ENCODE assay signal across 22 cellular contexts in the genomic region with DNA sequence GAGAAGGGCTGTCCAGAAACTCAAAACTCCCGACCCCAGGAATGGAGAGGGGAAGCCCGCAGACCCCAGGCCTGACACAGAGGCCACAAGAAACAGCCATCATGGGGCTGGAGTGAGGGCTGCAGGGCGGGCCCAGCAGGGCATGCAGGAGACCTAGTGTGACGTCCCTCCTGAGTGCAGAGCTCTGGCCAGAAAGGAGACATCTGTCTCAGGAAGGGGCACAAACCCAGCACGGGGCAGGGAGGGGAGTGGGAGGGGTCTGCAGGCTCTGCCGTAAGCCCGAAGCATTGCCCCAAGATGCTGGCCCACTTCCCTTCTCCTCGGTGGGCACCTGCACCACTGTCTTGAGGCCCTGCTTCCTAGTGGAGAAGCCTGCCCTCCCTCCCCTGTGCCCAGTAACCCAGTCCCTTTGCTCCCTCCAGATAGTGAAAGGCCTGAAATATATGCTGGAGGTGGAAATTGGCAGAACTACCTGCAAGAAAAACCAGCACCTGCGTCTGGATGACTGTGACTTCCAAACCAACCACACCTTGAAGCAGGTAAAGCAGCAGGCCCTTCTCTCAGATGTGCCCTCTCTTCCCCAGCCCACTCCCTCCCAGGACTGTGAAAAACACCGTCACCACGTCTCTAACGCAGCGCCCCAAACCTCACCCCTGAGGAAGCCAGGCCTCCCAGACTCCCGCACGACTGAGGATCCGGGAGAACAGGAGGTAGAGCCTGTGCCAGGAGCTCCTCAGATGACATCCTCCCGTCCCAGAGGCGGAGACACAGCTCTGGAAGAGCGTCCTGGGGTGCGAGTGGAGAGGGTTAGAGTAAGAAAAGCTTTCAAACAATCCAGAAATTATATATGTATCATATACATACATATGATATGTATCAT. TPM values are rescaled to one million over a fixed set of nuclear protein-coding genes. Genes with fewer than 3 reads are reported as not detected.
DNase-seq lines count a peak whose midpoint lies in the region; ATAC-seq and TF ChIP-seq lines count a peak whose summit lies in the region.
"Had no signal": no experiment of that assay in that cellular context is flagged by ENCODE, and none has a peak within 500 bp of the region (broad histone marks: within the 10 kb centered on the region; RNA-seq: fewer than 3 reads in every experiment).

No MANE protein-coding gene starts in this region.

- H3K4me3 Mint-ChIP-seq in CD8-positive, alpha-beta T cell, result no peak overlapping the region
- H3K4me3 Mint-ChIP-seq: stimulated activated naive CD8-positive, alpha-beta T cell treated with anti-CD3 and anti-CD28 coated beads, Interleukin-15, amount 100 ng/mL, for 72 hours had no signal

- POLR2A ChIA-PET in CD8-positive, alpha-beta T cell (lab: Charles Lee), result no interaction called here

- CTCF ChIA-PET in CD8-positive, alpha-beta T cell (lab: Charles Lee), result interaction anchor here (0.6 to 1.2 kb wide), 2 partner anchors 42 to 220 kb away, joined by 3 to 5 read pairs; no protein-coding TSS in a partner anchor

- H3K4me1 ChIP-seq in CD8-positive, alpha-beta T cell (ENCODE audit: insufficient read depth, low read length), result peaks cover 61% of the 10 kb centered on the region
- H3K4me1 ChIP-seq in Peyer's patch (no peaks in the 10 kb centered on the region), neutrophil (ENCODE audit: control insufficient read depth in 1 of 2, insufficient read depth in 1 of 2, low read depth in 1 of 2, low read length in 1 of 2) (peaks cover 6 to 25% of the 10 kb centered on the region in 2 experiments)
- H3K4me1 ChIP-seq: psoas muscle, tibial nerve had no signal

- no peak overlapping the region for H3K4me3 ChIP-seq in CD8-positive, alpha-beta T cell (ENCODE audit: low read depth, low read length)
- H3K4me3 ChIP-seq in Peyer's patch (no peak overlapping the region), coronary artery (no peak overlapping the region), neutrophil (ENCODE audit: low read depth in 1 of 2, low read length in 1 of 2) (no peak overlapping the region)
- H3K4me3 ChIP-seq: cardiac muscle cell, esophagus squamous epithelium, psoas muscle, tibial nerve had no signal

- no peaks in the 10 kb centered on the region for H3K27me3 Mint-ChIP-seq in CD8-positive, alpha-beta T cell (ENCODE audit: low read depth)
- H3K27me3 Mint-ChIP-seq: stimulated activated naive CD8-positive, alpha-beta T cell treated with anti-CD3 and anti-CD28 coated beads, Interleukin-15, amount 100 ng/mL, for 72 hours had no signal

- peaks cover 74% of the 10 kb centered on the region for H3K36me3 Mint-ChIP-seq in CD8-positive, alpha-beta T cell

- peaks cover 38% of the 10 kb centered on the region for H3K36me3 ChIP-seq in CD8-positive, alpha-beta T cell (ENCODE audit: insufficient read depth, low read length)
- H3K36me3 ChIP-seq in Peyer's patch, result peaks cover 0 to 40% (median 0%) of the 10 kb centered on the region in 3 donors
- peaks cover 91% of the 10 kb centered on the region for H3K36me3 ChIP-seq in neutrophil
- H3K36me3 ChIP-seq: cardiac muscle cell had no signal

- intact Hi-C loops in CD8-positive, alpha-beta T cell (cut with DNase I, micrococcal nuclease), result no loop called here

- H3K9me3 ChIP-seq in CD8-positive, alpha-beta T cell (ENCODE audit: low read length), result no peaks in the 10 kb centered on the region
- no peaks in the 10 kb centered on the region for H3K9me3 ChIP-seq in Peyer's patch
- H3K9me3 ChIP-seq in neutrophil, result no peaks in the 10 kb centered on the region
- H3K9me3 ChIP-seq: esophagus squamous epithelium, psoas muscle, tibial nerve had no signal

- ATAC-seq in CD8-positive, alpha-beta T cell, result no peak
- no peak for ATAC-seq in GM18868 (IDR thresholded peaks at IDR 0.05; ENCODE audit: unreplicated experiment)
- ATAC-seq in stimulated activated naive CD8-positive, alpha-beta T cell treated with anti-CD3 and anti-CD28 coated beads, Interleukin-15, Interleukin-2, amounts not matched to agents 100 U/mL and 50 U/mL, for 24 hours, result no peak
- ATAC-seq: stimulated activated naive CD8-positive, alpha-beta T cell treated with anti-CD3 and anti-CD28 coated beads, Interleukin-15, amount 100 ng/mL, for 72 hours had no signal

- no peak for DNase-seq in CD8-positive, alpha-beta T cell
- DNase-seq in Peyer's patch (peak in 2 of 3 donors; percentile 34 to 40), coronary artery (ENCODE audit: low spot score) (peak; percentile 33), NAMALWA (ENCODE audit: low spot score) (no peak)
- no peak for DNase-seq in stimulated activated naive CD8-positive, alpha-beta T cell treated with anti-CD3 and anti-CD28 coated beads, Interleukin-15, Interleukin-2, amounts not matched to agents 100 U/mL and 50 U/mL, for 24 hours
- DNase-seq: activated CD4-positive, CD25-positive, alpha-beta regulatory T cell; activated gamma-delta T cell; amniotic stem cell; COR-L47; effector CD4-positive, alpha-beta T cell; EL; esophagus squamous epithelium; NCI-H2081 treated with DMSO at 0.1 percent for 48 hours; psoas muscle; small intestine; stimulated activated CD4-positive, alpha-beta T cell treated with anti-CD3 and anti-CD28 coated beads, Interleukin-2, amount 100 ng/mL, for 48 hours; stimulated activated naive CD8-positive, alpha-beta T cell treated with anti-CD3 and anti-CD28 coated beads, Interleukin-15, amount 100 ng/mL, for 72 hours had no signal

- no peaks in the 10 kb centered on the region for H3K27me3 ChIP-seq in CD8-positive, alpha-beta T cell (ENCODE audit: insufficient read depth, low read length)
- H3K27me3 ChIP-seq in Peyer's patch (no peaks in the 10 kb centered on the region), neutrophil (no peaks in the 10 kb centered on the region)
- H3K27me3 ChIP-seq: cardiac muscle cell, esophagus squamous epithelium, tibial nerve had no signal

- TF ChIP-seq CTCF in CD8-positive, alpha-beta T cell (IDR thresholded peaks at IDR 0.05), result no peak
- TF ChIP-seq CTCF in Peyer's patch (IDR thresholded peaks at IDR 0.05), result no peak
- no peak for TF ChIP-seq CTCF in coronary artery (IDR thresholded peaks at IDR 0.05)
- TF ChIP-seq CTCF in neutrophil (IDR thresholded peaks at IDR 0.05), result no peak

- H3K27ac ChIP-seq in CD8-positive, alpha-beta T cell (ENCODE audit: low read depth, low read length), result no peak overlapping the region
- H3K27ac ChIP-seq in Peyer's patch (no peak overlapping the region), coronary artery (no peak overlapping the region), neutrophil (peak overlapping the region; percentile 59)
- H3K27ac ChIP-seq: esophagus squamous epithelium, psoas muscle, tibial nerve had no signal

- peak overlapping the region; percentile 86 for H3K27ac Mint-ChIP-seq in CD8-positive, alpha-beta T cell

- H3K4me1 Mint-ChIP-seq in CD8-positive, alpha-beta T cell (ENCODE audit: low read depth), result peaks cover 52% of the 10 kb centered on the region

- TF ChIP-seq POLR2A in Peyer's patch (IDR thresholded peaks at IDR 0.05), result no peak

- no peaks in the 10 kb centered on the region for H3K9me3 Mint-ChIP-seq in CD8-positive, alpha-beta T cell
- H3K9me3 Mint-ChIP-seq: stimulated activated naive CD8-positive, alpha-beta T cell treated with anti-CD3 and anti-CD28 coated beads, Interleukin-15, amount 100 ng/mL, for 72 hours had no signal

RNA-seq across cellular contexts. Expression of a gene that starts 9.7 kb away (rescaled TPM):
- 10 to 100 TPM; 53.3 to 54.6 TPM for total RNA-seq in CD8-positive, alpha-beta T cell
- total RNA-seq in Peyer's patch, result 1 to 10 TPM in 3 of 4 donors, not detected in 1; 4.2 to 4.7 (median 4.4) TPM
- total RNA-seq: cardiac muscle cell, NCI-H460 had no signal

RNA-seq across cellular contexts. Expression of a gene that starts 33.8 kb away (rescaled TPM):
- 10 to 100 TPM; 31.0 to 31.8 TPM for total RNA-seq in CD8-positive, alpha-beta T cell
- total RNA-seq in Peyer's patch, result 10 to 100 TPM; 19.0 to 40.9 (median 31.6) TPM

Comparison
In these comparisons a context has a peak if more than half of its experiments do, and no peak if none do; other contexts are left out.
1. DNase-seq: peak in Peyer's patch (2 of 3) and coronary artery (single experiment); none in CD8-positive, alpha-beta T cell (0 of 7), NAMALWA (single experiment) and stimulated activated naive CD8-positive, alpha-beta T cell treated with anti-CD3 and anti-CD28 coated beads, Interleukin-15, Interleukin-2, amounts not matched to agents 100 U/mL and 50 U/mL, for 24 hours (single experiment).
2. RNA of a gene that starts 9.7 kb away (total RNA-seq): 53.3 to 54.6 TPM in CD8-positive, alpha-beta T cell; 4.2 to 4.7 TPM in Peyer's patch; every median in the first group is over 4 times any median in the second.